ENCODE assay signal across 19 cellular contexts in genomic region chr6:135168766-135169165, GRCh38. TPM values are rescaled to one million over a fixed set of nuclear protein-coding genes. Genes with fewer than 3 reads are reported as not detected.
DNase-seq lines count a peak whose midpoint lies in the region; ATAC-seq and FAIRE-seq lines count a peak whose summit lies in the region.
"Had no signal": no experiment of that assay in that cellular context is flagged by ENCODE, and none has a peak within 500 bp of the region (broad histone marks: within the 10 kb centered on the region; RNA-seq: fewer than 3 reads in every experiment).

No MANE protein-coding gene starts in this region.

- H3K27ac Mint-ChIP-seq in T-helper 17 cell, result no peak overlapping the region
- H3K27ac Mint-ChIP-seq: B cell; CD4-positive, CD25-positive, alpha-beta regulatory T cell; CD8-positive, alpha-beta T cell; GM23338; H9 had no signal

- DNase-seq in RCC 7860 (ENCODE audit: low spot score) (no peak), left lobe of liver (ENCODE audit: low spot score) (no peak), kidney tubule cell (ENCODE audit: low spot score) (no peak), T-helper 17 cell (no peak), MV-4-11 (lab: John Stamatoyannopoulos, UW) (no peak)
- DNase-seq: Caco-2; CD4-positive, CD25-positive, alpha-beta regulatory T cell; CD8-positive, alpha-beta T cell; DMS153; DND-41; GDM1; H9 had no signal

- peaks cover 16% of the 10 kb centered on the region for H3K27me3 Mint-ChIP-seq in T-helper 17 cell
- H3K27me3 Mint-ChIP-seq: B cell; CD4-positive, CD25-positive, alpha-beta regulatory T cell had no signal

- H3K4me3 Mint-ChIP-seq in T-helper 17 cell, result no peak overlapping the region
- H3K4me3 Mint-ChIP-seq: B cell; CD4-positive, CD25-positive, alpha-beta regulatory T cell; CD8-positive, alpha-beta T cell; GM23338; H9 had no signal

- H3K9me3 ChIP-seq in T-helper 17 cell (ENCODE audit: control insufficient read depth, low read length, poor library complexity, severe bottlenecking), result no peaks in the 10 kb centered on the region
- H3K9me3 ChIP-seq: BLaER1, Caco-2 had no signal

- H3K4me1 Mint-ChIP-seq in T-helper 17 cell, result peaks cover 7% of the 10 kb centered on the region
- H3K4me1 Mint-ChIP-seq: GM23338, H9 had no signal

- peak; percentile 25 for FAIRE-seq in RCC 7860 (lab: Jason Lieb, UNC)
- peak; percentile 64 for FAIRE-seq in colon (lab: Jason Lieb, UNC)
- FAIRE-seq in islet of Langerhans (lab: Jason Lieb, UNC), result peak; percentile 21
- FAIRE-seq: GM12878 had no signal

- H3K36me3 Mint-ChIP-seq in T-helper 17 cell (ENCODE audit: low read depth), result no peaks in the 10 kb centered on the region
- H3K36me3 Mint-ChIP-seq: CD4-positive, CD25-positive, alpha-beta regulatory T cell; CD8-positive, alpha-beta T cell had no signal

- no peak for ATAC-seq in left lobe of liver
- no peak for ATAC-seq in T-helper 17 cell
- ATAC-seq: CD8-positive, alpha-beta T cell; GM12878; GM23338; HCT116 had no signal

RNA-seq across cellular contexts. Expression of gene MYB, which starts 12.3 kb away (rescaled TPM):
- total RNA-seq in left lobe of liver, result 0.18 TPM
- 1 to 10 TPM; 1.3 to 3.7 TPM for total RNA-seq in T-helper 17 cell
